ENCODE assay signal across 1 cellular context in genomic region chr10:61978965-61979364, GRCh38.
TF ChIP-seq lines count a peak whose summit lies in the region.

No MANE protein-coding gene starts in this region.

TF ChIP-seq in SK-N-SH, 30 proteins besides CTCF, POLR2A, EP300 and RAD21 (continued from another document):
- no peak for TF ChIP-seq ZBTB33 (IDR thresholded peaks at IDR 0.05; ENCODE audit: borderline replicate concordance, low read depth)
- no peak for TF ChIP-seq SIN3A (IDR thresholded peaks at IDR 0.05; ENCODE audit: borderline replicate concordance, low read depth, low read length)
- no peak for TF ChIP-seq TCF12 (IDR thresholded peaks at IDR 0.05)
- TF ChIP-seq EZH2phosphoT487 (IDR thresholded peaks at IDR 0.05; ENCODE audit: borderline replicate concordance, low read depth): no peak
- TF ChIP-seq RFX5 (IDR thresholded peaks at IDR 0.05; ENCODE audit: low read length): no peak
- TF ChIP-seq MXI1 (IDR thresholded peaks at IDR 0.05; ENCODE audit: low read depth, low read length): no peak
- TF ChIP-seq NFIC (IDR thresholded peaks at IDR 0.05; ENCODE audit: borderline replicate concordance): no peak
- TF ChIP-seq MAX (IDR thresholded peaks at IDR 0.05; ENCODE audit: low read depth): no peak
- no peak for TF ChIP-seq RCOR1 (IDR thresholded peaks at IDR 0.05; ENCODE audit: low read length)
- TF ChIP-seq ELF1 (IDR thresholded peaks at IDR 0.05): no peak
- TF ChIP-seq TEAD4 (IDR thresholded peaks at IDR 0.05; ENCODE audit: borderline replicate concordance, insufficient read depth): no peak
- TF ChIP-seq NRF1 (IDR thresholded peaks at IDR 0.05; ENCODE audit: low read depth, low read length): no peak
TF ChIP-seq in SK-N-SH: peak in this region for 0.
